ENCODE assay signal across 1 cellular context in the genomic region with DNA sequence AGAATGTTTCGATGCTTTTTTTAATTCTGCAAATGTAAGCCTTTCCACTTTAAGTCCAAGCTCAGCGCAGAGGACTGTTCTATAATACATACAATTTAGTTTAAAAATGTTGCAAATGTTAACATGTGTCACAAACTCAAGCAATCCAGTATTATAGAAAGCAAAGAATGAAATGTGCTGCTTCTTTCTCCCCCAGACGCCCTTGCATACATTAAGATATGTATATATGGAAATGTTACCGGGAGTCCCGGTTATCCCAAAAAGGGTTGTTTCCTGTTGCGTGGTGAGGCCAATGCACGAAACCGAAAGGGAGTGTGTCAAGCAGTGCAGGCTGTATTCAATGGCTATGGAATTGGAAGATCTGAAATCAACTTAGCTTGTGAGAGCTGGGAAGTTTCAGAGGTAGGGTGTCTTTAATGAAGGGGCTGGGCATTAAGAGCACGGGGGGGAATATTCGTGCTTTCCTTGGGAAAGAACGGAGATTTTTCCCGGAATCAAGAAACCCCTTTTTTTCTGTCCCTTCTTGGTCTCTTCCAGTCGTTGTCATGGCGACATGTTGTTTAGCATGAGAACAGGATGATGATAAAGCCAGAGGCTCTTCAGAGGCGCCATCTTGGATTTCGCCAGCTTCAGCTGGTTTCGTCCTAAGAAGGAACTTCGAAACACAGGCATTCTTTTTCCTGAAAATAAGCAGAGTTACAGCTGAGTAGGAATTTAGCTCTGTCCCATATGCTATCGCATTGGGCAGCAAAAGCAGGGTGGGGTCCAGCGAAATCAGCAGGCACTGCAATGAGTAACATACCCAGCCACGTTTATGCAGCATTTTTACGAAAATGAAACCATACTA.
TF ChIP-seq lines count a peak whose summit lies in the region.

No MANE protein-coding gene starts in this region.

TF ChIP-seq in K562, 482 proteins besides CTCF, POLR2A, EP300 and RAD21 (continued from another document and continues in another):
- TF ChIP-seq, protein P1, sequence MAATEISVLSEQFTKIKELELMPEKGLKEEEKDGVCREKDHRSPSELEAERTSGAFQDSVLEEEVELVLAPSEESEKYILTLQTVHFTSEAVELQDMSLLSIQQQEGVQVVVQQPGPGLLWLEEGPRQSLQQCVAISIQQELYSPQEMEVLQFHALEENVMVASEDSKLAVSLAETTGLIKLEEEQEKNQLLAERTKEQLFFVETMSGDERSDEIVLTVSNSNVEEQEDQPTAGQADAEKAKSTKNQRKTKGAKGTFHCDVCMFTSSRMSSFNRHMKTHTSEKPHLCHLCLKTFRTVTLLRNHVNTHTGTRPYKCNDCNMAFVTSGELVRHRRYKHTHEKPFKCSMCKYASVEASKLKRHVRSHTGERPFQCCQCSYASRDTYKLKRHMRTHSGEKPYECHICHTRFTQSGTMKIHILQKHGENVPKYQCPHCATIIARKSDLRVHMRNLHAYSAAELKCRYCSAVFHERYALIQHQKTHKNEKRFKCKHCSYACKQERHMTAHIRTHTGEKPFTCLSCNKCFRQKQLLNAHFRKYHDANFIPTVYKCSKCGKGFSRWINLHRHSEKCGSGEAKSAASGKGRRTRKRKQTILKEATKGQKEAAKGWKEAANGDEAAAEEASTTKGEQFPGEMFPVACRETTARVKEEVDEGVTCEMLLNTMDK (IDR thresholded peaks at IDR 0.05; ENCODE audit: borderline replicate concordance, insufficient read depth, low read depth, low read length, poor library complexity, severe bottlenecking): no peak
- TF ChIP-seq CCAR2 (IDR thresholded peaks at IDR 0.05; ENCODE audit: low read depth, low read length) (no peak), BCL6 (CRISPR knock-in tag; IDR thresholded peaks at IDR 0.05) (no peak), PHF21A (IDR thresholded peaks at IDR 0.05; ENCODE audit: borderline replicate concordance, low read depth) (peak; percentile 51; the same call in 1 of the 2 replicates), ZNF551 (CRISPR knock-in tag; IDR thresholded peaks at IDR 0.05) (no peak), DDX20 (tag; IDR thresholded peaks at IDR 0.05; ENCODE audit: low read depth) (no peak; the same call in 1 of the 2 replicates), FIP1L1 (IDR thresholded peaks at IDR 0.05; ENCODE audit: low read depth, low read length, poor library complexity, severe bottlenecking) (no peak), ZNF212 (CRISPR knock-in tag; IDR thresholded peaks at IDR 0.05) (no peak), ZNF184 (CRISPR knock-in tag; IDR thresholded peaks at IDR 0.05) (no peak), CBX8 (IDR thresholded peaks at IDR 0.05; ENCODE audit: borderline replicate concordance, extremely low read depth, low read depth, low read length, poor library complexity, severe bottlenecking) (no peak), ETS2 (tag; IDR thresholded peaks at IDR 0.05; ENCODE audit: borderline replicate concordance, poor library complexity, severe bottlenecking) (no peak), ZNF444 (CRISPR knock-in tag; IDR thresholded peaks at IDR 0.05) (no peak), MYC (IDR thresholded peaks at IDR 0.05; ENCODE audit: low read depth, low read length) (peak; percentile 19; the same call in 1 of the 2 replicates), MYC (CRISPR knock-in tag; IDR thresholded peaks at IDR 0.05; ENCODE audit: borderline replicate concordance, low read depth) (no peak; the same call in 1 of the 2 replicates), SREBF1 (IDR thresholded peaks at IDR 0.05; ENCODE audit: borderline replicate concordance, low read depth, low read length) (peak; percentile 59; the same call in 1 of the 2 replicates), ZNF354B (CRISPR knock-in tag; IDR thresholded peaks at IDR 0.05) (no peak), HLTF (IDR thresholded peaks at IDR 0.05) (no peak), NEUROD1 (IDR thresholded peaks at IDR 0.05; ENCODE audit: borderline replicate concordance, low read depth, low read length, partially characterized antibody) (peak; percentile 95), GABPB2 (CRISPR knock-in tag; conservative IDR thresholded peaks at IDR 0.05) (no peak), ZBTB17 (CRISPR knock-in tag; IDR thresholded peaks at IDR 0.05) (0 out of 2 replicates have a peak, but pooled peaks have one; percentile 22), C11orf30 (IDR thresholded peaks at IDR 0.05; ENCODE audit: low read depth) (no peak)
- TF ChIP-seq, protein P2, sequence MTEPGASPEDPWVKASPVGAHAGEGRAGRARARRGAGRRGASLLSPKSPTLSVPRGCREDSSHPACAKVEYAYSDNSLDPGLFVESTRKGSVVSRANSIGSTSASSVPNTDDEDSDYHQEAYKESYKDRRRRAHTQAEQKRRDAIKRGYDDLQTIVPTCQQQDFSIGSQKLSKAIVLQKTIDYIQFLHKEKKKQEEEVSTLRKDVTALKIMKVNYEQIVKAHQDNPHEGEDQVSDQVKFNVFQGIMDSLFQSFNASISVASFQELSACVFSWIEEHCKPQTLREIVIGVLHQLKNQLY (CRISPR knock-in tag; conservative IDR thresholded peaks at IDR 0.05): no peak
- TF ChIP-seq, protein P3, sequence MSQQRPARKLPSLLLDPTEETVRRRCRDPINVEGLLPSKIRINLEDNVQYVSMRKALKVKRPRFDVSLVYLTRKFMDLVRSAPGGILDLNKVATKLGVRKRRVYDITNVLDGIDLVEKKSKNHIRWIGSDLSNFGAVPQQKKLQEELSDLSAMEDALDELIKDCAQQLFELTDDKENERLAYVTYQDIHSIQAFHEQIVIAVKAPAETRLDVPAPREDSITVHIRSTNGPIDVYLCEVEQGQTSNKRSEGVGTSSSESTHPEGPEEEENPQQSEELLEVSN (IDR thresholded peaks at IDR 0.05; ENCODE audit: borderline replicate concordance in 1 of 2, extremely low read depth in 1 of 2, insufficient read depth in 1 of 2, insufficient read length in 1 of 2, low read depth in 1 of 2, low read length in 1 of 2, poor library complexity in 1 of 2, severe bottlenecking in 1 of 2): no peak
- TF ChIP-seq, protein P4, sequence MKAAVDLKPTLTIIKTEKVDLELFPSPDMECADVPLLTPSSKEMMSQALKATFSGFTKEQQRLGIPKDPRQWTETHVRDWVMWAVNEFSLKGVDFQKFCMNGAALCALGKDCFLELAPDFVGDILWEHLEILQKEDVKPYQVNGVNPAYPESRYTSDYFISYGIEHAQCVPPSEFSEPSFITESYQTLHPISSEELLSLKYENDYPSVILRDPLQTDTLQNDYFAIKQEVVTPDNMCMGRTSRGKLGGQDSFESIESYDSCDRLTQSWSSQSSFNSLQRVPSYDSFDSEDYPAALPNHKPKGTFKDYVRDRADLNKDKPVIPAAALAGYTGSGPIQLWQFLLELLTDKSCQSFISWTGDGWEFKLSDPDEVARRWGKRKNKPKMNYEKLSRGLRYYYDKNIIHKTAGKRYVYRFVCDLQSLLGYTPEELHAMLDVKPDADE (conservative IDR thresholded peaks at IDR 0.05; ENCODE audit: control insufficient read depth, low read depth, low read length): no peak
- TF ChIP-seq, protein P5, sequence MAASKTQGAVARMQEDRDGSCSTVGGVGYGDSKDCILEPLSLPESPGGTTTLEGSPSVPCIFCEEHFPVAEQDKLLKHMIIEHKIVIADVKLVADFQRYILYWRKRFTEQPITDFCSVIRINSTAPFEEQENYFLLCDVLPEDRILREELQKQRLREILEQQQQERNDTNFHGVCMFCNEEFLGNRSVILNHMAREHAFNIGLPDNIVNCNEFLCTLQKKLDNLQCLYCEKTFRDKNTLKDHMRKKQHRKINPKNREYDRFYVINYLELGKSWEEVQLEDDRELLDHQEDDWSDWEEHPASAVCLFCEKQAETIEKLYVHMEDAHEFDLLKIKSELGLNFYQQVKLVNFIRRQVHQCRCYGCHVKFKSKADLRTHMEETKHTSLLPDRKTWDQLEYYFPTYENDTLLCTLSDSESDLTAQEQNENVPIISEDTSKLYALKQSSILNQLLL (CRISPR knock-in tag; IDR thresholded peaks at IDR 0.05; ENCODE audit: borderline replicate concordance): no peak
- TF ChIP-seq, protein P6, sequence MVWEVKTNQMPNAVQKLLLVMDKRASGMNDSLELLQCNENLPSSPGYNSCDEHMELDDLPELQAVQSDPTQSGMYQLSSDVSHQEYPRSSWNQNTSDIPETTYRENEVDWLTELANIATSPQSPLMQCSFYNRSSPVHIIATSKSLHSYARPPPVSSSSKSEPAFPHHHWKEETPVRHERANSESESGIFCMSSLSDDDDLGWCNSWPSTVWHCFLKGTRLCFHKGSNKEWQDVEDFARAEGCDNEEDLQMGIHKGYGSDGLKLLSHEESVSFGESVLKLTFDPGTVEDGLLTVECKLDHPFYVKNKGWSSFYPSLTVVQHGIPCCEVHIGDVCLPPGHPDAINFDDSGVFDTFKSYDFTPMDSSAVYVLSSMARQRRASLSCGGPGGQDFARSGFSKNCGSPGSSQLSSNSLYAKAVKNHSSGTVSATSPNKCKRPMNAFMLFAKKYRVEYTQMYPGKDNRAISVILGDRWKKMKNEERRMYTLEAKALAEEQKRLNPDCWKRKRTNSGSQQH (CRISPR knock-in tag; IDR thresholded peaks at IDR 0.05): peak; percentile 84; the same call in 1 of the 2 replicates
- TF ChIP-seq, protein P7, sequence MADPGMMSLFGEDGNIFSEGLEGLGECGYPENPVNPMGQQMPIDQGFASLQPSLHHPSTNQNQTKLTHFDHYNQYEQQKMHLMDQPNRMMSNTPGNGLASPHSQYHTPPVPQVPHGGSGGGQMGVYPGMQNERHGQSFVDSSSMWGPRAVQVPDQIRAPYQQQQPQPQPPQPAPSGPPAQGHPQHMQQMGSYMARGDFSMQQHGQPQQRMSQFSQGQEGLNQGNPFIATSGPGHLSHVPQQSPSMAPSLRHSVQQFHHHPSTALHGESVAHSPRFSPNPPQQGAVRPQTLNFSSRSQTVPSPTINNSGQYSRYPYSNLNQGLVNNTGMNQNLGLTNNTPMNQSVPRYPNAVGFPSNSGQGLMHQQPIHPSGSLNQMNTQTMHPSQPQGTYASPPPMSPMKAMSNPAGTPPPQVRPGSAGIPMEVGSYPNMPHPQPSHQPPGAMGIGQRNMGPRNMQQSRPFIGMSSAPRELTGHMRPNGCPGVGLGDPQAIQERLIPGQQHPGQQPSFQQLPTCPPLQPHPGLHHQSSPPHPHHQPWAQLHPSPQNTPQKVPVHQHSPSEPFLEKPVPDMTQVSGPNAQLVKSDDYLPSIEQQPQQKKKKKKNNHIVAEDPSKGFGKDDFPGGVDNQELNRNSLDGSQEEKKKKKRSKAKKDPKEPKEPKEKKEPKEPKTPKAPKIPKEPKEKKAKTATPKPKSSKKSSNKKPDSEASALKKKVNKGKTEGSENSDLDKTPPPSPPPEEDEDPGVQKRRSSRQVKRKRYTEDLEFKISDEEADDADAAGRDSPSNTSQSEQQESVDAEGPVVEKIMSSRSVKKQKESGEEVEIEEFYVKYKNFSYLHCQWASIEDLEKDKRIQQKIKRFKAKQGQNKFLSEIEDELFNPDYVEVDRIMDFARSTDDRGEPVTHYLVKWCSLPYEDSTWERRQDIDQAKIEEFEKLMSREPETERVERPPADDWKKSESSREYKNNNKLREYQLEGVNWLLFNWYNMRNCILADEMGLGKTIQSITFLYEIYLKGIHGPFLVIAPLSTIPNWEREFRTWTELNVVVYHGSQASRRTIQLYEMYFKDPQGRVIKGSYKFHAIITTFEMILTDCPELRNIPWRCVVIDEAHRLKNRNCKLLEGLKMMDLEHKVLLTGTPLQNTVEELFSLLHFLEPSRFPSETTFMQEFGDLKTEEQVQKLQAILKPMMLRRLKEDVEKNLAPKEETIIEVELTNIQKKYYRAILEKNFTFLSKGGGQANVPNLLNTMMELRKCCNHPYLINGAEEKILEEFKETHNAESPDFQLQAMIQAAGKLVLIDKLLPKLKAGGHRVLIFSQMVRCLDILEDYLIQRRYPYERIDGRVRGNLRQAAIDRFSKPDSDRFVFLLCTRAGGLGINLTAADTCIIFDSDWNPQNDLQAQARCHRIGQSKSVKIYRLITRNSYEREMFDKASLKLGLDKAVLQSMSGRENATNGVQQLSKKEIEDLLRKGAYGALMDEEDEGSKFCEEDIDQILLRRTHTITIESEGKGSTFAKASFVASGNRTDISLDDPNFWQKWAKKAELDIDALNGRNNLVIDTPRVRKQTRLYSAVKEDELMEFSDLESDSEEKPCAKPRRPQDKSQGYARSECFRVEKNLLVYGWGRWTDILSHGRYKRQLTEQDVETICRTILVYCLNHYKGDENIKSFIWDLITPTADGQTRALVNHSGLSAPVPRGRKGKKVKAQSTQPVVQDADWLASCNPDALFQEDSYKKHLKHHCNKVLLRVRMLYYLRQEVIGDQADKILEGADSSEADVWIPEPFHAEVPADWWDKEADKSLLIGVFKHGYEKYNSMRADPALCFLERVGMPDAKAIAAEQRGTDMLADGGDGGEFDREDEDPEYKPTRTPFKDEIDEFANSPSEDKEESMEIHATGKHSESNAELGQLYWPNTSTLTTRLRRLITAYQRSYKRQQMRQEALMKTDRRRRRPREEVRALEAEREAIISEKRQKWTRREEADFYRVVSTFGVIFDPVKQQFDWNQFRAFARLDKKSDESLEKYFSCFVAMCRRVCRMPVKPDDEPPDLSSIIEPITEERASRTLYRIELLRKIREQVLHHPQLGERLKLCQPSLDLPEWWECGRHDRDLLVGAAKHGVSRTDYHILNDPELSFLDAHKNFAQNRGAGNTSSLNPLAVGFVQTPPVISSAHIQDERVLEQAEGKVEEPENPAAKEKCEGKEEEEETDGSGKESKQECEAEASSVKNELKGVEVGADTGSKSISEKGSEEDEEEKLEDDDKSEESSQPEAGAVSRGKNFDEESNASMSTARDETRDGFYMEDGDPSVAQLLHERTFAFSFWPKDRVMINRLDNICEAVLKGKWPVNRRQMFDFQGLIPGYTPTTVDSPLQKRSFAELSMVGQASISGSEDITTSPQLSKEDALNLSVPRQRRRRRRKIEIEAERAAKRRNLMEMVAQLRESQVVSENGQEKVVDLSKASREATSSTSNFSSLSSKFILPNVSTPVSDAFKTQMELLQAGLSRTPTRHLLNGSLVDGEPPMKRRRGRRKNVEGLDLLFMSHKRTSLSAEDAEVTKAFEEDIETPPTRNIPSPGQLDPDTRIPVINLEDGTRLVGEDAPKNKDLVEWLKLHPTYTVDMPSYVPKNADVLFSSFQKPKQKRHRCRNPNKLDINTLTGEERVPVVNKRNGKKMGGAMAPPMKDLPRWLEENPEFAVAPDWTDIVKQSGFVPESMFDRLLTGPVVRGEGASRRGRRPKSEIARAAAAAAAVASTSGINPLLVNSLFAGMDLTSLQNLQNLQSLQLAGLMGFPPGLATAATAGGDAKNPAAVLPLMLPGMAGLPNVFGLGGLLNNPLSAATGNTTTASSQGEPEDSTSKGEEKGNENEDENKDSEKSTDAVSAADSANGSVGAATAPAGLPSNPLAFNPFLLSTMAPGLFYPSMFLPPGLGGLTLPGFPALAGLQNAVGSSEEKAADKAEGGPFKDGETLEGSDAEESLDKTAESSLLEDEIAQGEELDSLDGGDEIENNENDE (IDR thresholded peaks at IDR 0.05; ENCODE audit: low read depth, low read length): no peak
- TF ChIP-seq, protein P8, sequence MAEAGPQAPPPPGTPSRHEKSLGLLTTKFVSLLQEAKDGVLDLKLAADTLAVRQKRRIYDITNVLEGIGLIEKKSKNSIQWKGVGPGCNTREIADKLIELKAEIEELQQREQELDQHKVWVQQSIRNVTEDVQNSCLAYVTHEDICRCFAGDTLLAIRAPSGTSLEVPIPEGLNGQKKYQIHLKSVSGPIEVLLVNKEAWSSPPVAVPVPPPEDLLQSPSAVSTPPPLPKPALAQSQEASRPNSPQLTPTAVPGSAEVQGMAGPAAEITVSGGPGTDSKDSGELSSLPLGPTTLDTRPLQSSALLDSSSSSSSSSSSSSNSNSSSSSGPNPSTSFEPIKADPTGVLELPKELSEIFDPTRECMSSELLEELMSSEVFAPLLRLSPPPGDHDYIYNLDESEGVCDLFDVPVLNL (CRISPR knock-in tag; IDR thresholded peaks at IDR 0.05; ENCODE audit: low read depth): 0 out of 2 replicates have a peak, but pooled peaks have one; percentile 7
- TF ChIP-seq, protein P9, sequence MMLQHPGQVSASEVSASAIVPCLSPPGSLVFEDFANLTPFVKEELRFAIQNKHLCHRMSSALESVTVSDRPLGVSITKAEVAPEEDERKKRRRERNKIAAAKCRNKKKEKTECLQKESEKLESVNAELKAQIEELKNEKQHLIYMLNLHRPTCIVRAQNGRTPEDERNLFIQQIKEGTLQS (IDR thresholded peaks at IDR 0.05): peak; percentile 74
- TF ChIP-seq, protein P9 (CRISPR knock-in tag; conservative IDR thresholded peaks at IDR 0.05): 0 out of 2 replicates have a peak, but pooled peaks have one; percentile 7
